In the genomic region with DNA sequence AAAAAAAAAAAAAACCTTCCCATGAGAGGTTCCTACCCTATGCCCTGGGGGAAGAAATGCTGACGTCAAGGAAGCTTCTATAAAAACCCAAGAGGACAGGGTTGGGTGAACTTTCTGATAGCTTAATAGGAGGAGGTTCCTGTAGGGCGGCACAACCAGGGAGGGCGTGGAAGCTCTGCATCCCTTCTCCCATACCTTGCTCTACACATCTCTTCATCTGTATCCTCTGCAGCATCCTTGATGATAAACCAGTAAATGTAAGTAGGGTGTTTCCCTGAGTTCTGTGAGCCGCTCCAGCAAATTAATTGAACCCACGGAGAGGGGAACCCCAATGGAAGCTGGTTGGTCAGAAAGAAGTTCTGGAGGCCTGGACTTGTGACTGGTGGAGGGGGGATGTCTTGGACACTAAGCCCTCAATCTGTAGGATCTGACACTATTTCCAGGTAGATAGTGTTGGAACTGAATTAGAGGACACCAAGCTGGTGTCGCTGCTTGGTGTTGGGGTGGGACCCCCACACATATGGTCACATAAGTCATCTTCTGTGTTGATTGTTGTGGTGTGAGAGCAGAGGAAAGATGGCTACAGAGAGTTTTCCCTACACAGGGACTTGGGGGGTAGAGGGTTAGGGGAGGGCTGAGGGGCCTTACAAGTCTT, we compare ENCODE assay signal across 1 cellular context.
TF ChIP-seq lines count a peak whose summit lies in the region.

No MANE protein-coding gene starts in this region.

TF ChIP-seq in K562, 482 proteins besides CTCF, POLR2A, EP300 and RAD21 (continued from another document):
- TF ChIP-seq THAP12 (CRISPR knock-in tag; IDR thresholded peaks at IDR 0.05), result 0 out of 2 replicates have a peak, but pooled peaks have one; percentile 53
- 0 out of 2 replicates have a peak, but pooled peaks have one; percentile 6 for TF ChIP-seq LARP7 (IDR thresholded peaks at IDR 0.05)
- TF ChIP-seq RBBP5 (IDR thresholded peaks at IDR 0.05; ENCODE audit: borderline replicate concordance, insufficient read depth, low read length, poor library complexity, severe bottlenecking), result peak; percentile 76
- TF ChIP-seq SMAD3 (CRISPR knock-in tag; conservative IDR thresholded peaks at IDR 0.05), result no peak
- 0 out of 4 replicates have a peak, but pooled peaks of 1 of the 2 experiments have one; percentile 12 for TF ChIP-seq MLLT1 (IDR thresholded peaks at IDR 0.05)
- TF ChIP-seq CTBP1 (IDR thresholded peaks at IDR 0.05; ENCODE audit: borderline replicate concordance), result peak; percentile 55; the same call in 1 of the 2 replicates
- TF ChIP-seq ZNF766 (CRISPR knock-in tag; conservative IDR thresholded peaks at IDR 0.05), result peak; percentile 80; the same call in 1 of the 2 replicates
- TF ChIP-seq, protein P1, sequence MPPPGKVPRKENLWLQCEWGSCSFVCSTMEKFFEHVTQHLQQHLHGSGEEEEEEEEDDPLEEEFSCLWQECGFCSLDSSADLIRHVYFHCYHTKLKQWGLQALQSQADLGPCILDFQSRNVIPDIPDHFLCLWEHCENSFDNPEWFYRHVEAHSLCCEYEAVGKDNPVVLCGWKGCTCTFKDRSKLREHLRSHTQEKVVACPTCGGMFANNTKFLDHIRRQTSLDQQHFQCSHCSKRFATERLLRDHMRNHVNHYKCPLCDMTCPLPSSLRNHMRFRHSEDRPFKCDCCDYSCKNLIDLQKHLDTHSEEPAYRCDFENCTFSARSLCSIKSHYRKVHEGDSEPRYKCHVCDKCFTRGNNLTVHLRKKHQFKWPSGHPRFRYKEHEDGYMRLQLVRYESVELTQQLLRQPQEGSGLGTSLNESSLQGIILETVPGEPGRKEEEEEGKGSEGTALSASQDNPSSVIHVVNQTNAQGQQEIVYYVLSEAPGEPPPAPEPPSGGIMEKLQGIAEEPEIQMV (tag; conservative IDR thresholded peaks at IDR 0.05; ENCODE audit: low read depth), result 0 out of 2 replicates have a peak, but pooled peaks have one; percentile 19
- TF ChIP-seq USF1 (CRISPR knock-in tag; IDR thresholded peaks at IDR 0.05), result no peak
- no peak for TF ChIP-seq PHB2 (IDR thresholded peaks at IDR 0.05; ENCODE audit: low read depth)
- peak; percentile 67 for TF ChIP-seq ZBTB7A (IDR thresholded peaks at IDR 0.05; ENCODE audit: borderline replicate concordance, control insufficient read depth, low read depth, low read length)
- TF ChIP-seq POLR2AphosphoS2 (IDR thresholded peaks at IDR 0.05; ENCODE audit: low read length), result no peak
- TF ChIP-seq NCOA1 (IDR thresholded peaks at IDR 0.05; ENCODE audit: low read depth), result no peak
- no peak for TF ChIP-seq CREBBP (IDR thresholded peaks at IDR 0.05; ENCODE audit: low read depth, low read length)
- TF ChIP-seq THRB (CRISPR knock-in tag; conservative IDR thresholded peaks at IDR 0.05), result 0 out of 2 replicates have a peak, but pooled peaks have one; percentile 22
- TF ChIP-seq AFF4 (CRISPR knock-in tag; IDR thresholded peaks at IDR 0.05), result no peak
- no peak for TF ChIP-seq YBX1 (IDR thresholded peaks at IDR 0.05)
- no peak for TF ChIP-seq ZNF354B (CRISPR knock-in tag; IDR thresholded peaks at IDR 0.05)
- TF ChIP-seq TCF15 (CRISPR knock-in tag; IDR thresholded peaks at IDR 0.05), result 0 out of 2 replicates have a peak, but pooled peaks have one; percentile 70
- TF ChIP-seq ZNF316 (IDR thresholded peaks at IDR 0.05), result peak; percentile 45
- no peak for TF ChIP-seq BRCA1 (IDR thresholded peaks at IDR 0.05)
- TF ChIP-seq BRCA1 (CRISPR knock-in tag; IDR thresholded peaks at IDR 0.05), result no peak
- TF ChIP-seq CHD4 (IDR thresholded peaks at IDR 0.05; ENCODE audit: insufficient read depth, insufficient replicate concordance, low read depth, low read length, poor library complexity, severe bottlenecking), result no peak
